Comparison of ENCODE assay signal across 9 cellular contexts in the genomic region with DNA sequence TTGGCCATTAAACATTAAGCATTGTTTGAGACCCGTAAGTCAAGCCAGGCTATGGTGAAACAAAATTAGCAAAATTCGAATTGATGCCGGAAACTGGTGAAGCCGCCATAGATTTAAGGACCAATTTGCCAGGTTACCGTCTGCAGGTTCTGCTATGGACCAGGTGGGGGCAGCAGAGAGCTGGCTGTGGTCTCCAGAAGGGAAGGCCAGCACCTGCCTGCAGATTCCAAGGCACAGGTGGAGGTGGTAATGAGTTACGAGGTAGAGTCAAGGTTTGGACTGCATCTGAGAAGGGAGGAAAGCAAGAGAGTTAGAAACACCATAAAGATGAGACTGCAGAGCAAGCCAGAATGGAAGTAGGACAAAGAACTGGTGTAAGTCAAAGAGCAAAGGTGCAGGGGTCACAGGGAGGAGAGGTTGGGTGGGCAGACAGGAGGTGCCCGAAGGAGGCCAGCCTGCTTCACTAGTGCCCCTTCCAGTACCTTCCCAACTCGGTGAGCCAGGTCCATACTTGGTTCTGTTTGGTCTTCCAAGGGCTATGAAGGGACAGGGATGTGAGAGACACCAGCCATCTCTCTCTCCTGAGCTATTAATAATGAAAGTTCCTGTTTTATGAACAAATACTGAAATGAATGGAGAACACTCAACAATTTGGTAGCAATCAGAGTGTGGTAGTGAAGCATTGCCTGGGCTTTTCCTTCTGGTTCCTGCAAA.
DNase-seq lines count a peak whose midpoint lies in the region; ATAC-seq, FAIRE-seq and TF ChIP-seq lines count a peak whose summit lies in the region.
"Had no signal": no experiment of that assay in that cellular context is flagged by ENCODE, and none has a peak within 500 bp of the region (broad histone marks: within the 10 kb centered on the region; RNA-seq: fewer than 3 reads in every experiment).

No MANE protein-coding gene starts in this region.

- peaks cover 0 to 5% of the 10 kb centered on the region in 2 donors for H3K4me1 ChIP-seq in lung (ENCODE audit: control insufficient read depth in 2 of 2, insufficient read depth in 2 of 2, low read length in 2 of 2)

- peak; percentile 71 for ATAC-seq in lung (ENCODE audit: insufficient read depth, low FRiP score)
- ATAC-seq in stimulated activated naive CD8-positive, alpha-beta T cell treated with anti-CD3 and anti-CD28 coated beads, Interleukin-15, Interleukin-2, amounts not matched to agents 100 U/mL and 50 U/mL, for 24 hours: peak; percentile 58

- no peaks in the 10 kb centered on the region for H3K9me3 ChIP-seq in lung (ENCODE audit: control insufficient read depth in 2 of 2, insufficient read depth in 1 of 2, low read length in 1 of 2)

- DNase-seq in NCI-H1436 (lab: John Stamatoyannopoulos, UW) (peak; percentile 12), NCI-H1436 treated with DMSO at 0.1 percent for 48 hours (lab: John Stamatoyannopoulos, UW) (no peak), H7 (peak; percentile 87), LNCaP clone FGC (ENCODE audit: low read depth) (no peak), UCSD-AML1 (lab: John Stamatoyannopoulos, UW; ENCODE audit: unreplicated experiment) (peak; percentile 33), bronchial epithelial cell (ENCODE audit: low read depth) (peak; percentile 49), lung (ENCODE audit: low spot score) (peak; percentile 64)
- peak; percentile 56 for DNase-seq in stimulated activated naive CD8-positive, alpha-beta T cell treated with anti-CD3 and anti-CD28 coated beads, Interleukin-15, Interleukin-2, amounts not matched to agents 100 U/mL and 50 U/mL, for 24 hours

- TF ChIP-seq CTCF in LNCaP clone FGC (IDR thresholded peaks at IDR 0.05; ENCODE audit: control insufficient read depth, extremely low read depth, insufficient read depth) (peak; percentile 93), bronchial epithelial cell (IDR thresholded peaks at IDR 0.05; ENCODE audit: insufficient read depth, low read length, severe bottlenecking) (peak; percentile 96), lung (IDR thresholded peaks at IDR 0.05; ENCODE audit: control extremely low read depth, extremely low read depth) (peak; percentile 52)

- H3K27me3 ChIP-seq in H7 (ENCODE audit: control insufficient read depth, insufficient read depth, low read length) (no peaks in the 10 kb centered on the region), bronchial epithelial cell (ENCODE audit: control insufficient read depth, insufficient read depth, low read length) (no peaks in the 10 kb centered on the region), lung (ENCODE audit: control insufficient read depth, insufficient read depth) (no peaks in the 10 kb centered on the region)
- H3K27me3 ChIP-seq: BLaER1 treated with 17β-estradiol and CSF1 and Interleukin-3, amounts not matched to agents 10 nM and 100 nM had no signal

- FAIRE-seq in bronchial epithelial cell (lab: Jason Lieb, UNC): peak; percentile 18

- H3K4me3 ChIP-seq in H7 (ENCODE audit: insufficient read depth, low read depth, low read length) (no peak overlapping the region), LNCaP clone FGC (ENCODE audit: low read depth, low read length) (no peak overlapping the region), bronchial epithelial cell (ENCODE audit: low read depth, low read length) (no peak overlapping the region), lung (no peak overlapping the region)
- H3K4me3 ChIP-seq: BLaER1 treated with 17β-estradiol and CSF1 and Interleukin-3, amounts not matched to agents 10 nM and 100 nM had no signal

- H3K27ac ChIP-seq in lung (ENCODE audit: low read depth in 1 of 2, low read length in 1 of 2): no peak overlapping the region
- H3K27ac ChIP-seq: BLaER1 treated with 17β-estradiol and CSF1 and Interleukin-3, amounts not matched to agents 10 nM and 100 nM had no signal

- WGBS in lung, 2 donors: 56 to 62% methylated on average over 8 of the region's 8 CpGs

- H3K36me3 ChIP-seq in H7 (replicated peaks; ENCODE audit: control insufficient read depth, insufficient read depth, low read length): no peaks in the 10 kb centered on the region
- H3K36me3 ChIP-seq in bronchial epithelial cell (ENCODE audit: control insufficient read depth, insufficient read depth, low read length): no peaks in the 10 kb centered on the region
- no peaks in the 10 kb centered on the region for H3K36me3 ChIP-seq in lung (ENCODE audit: control insufficient read depth in 2 of 2, insufficient read depth in 2 of 2, low read length in 2 of 2)
- H3K36me3 ChIP-seq: BLaER1 treated with 17β-estradiol and CSF1 and Interleukin-3, amounts not matched to agents 10 nM and 100 nM had no signal

Comparison
In these comparisons a context has a peak if more than half of its experiments do, and no peak if none do; other contexts are left out.
1. DNase-seq: peak in NCI-H1436 (single experiment), H7 (single experiment), UCSD-AML1 (single experiment), bronchial epithelial cell (single experiment), lung (single experiment) and stimulated activated naive CD8-positive, alpha-beta T cell treated with anti-CD3 and anti-CD28 coated beads, Interleukin-15, Interleukin-2, amounts not matched to agents 100 U/mL and 50 U/mL, for 24 hours (single experiment); none in NCI-H1436 treated with DMSO at 0.1 percent for 48 hours (single experiment) and LNCaP clone FGC (single experiment).
2. Peak in every context shown above with its lines, with median percentiles within 50 percentile points of each other: CTCF ChIP-seq.